8 cellular contexts compared by ENCODE assay signal in the genomic region with DNA sequence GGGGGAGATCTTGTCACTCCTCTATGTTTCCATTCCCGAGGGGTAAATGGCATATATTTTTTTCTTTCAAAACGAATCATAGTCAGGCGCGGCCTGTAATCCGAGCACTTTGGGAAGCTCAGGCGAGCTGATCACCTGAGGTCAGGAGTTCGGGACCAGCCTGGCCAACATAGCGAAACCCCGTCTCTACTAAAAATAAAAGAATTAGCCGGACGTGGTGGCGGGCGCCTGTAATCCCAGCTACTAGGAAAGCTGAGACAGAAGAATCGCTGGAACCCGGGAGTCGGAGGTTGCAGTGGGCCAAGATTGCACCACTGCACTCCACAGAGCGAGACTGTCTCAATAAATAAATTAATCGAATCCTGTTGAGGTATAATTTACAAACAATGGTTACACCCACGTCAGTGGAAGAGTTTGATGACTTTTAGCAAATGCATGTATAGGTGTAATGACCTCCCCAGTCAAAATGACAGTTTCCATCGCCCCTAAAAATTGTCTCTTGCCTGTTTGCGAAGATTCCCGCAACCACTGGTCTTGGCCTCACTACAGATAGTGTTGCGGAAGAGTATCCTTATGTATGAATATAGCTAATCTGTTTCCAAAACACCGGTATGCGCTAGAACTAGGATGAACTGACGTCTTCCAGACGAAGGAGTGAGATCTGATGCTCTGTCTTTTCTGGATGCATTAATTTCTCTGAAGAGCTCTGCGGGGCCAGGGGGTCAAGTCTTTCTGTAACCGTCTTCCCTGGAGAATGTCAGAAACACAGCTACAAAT. TPM values are rescaled to one million over a fixed set of nuclear protein-coding genes. Genes with fewer than 3 reads are reported as not detected.
DNase-seq lines count a peak whose midpoint lies in the region; ATAC-seq and TF ChIP-seq lines count a peak whose summit lies in the region.

No MANE protein-coding gene starts in this region.

- TF ChIP-seq CTCF in astrocyte of the spinal cord (IDR thresholded peaks at IDR 0.05; ENCODE audit: low read depth, low read length): no peak
- TF ChIP-seq CTCF in lower lobe of right lung (IDR thresholded peaks at IDR 0.05): no peak
- no peak for TF ChIP-seq CTCF in upper lobe of right lung (IDR thresholded peaks at IDR 0.05)

- in situ Hi-C loops in astrocyte of the spinal cord (cut with HindIII; ENCODE audit: low sequenced_read_pairs): no loop called here

- DNase-seq in activated naive CD4-positive, alpha-beta T cell (lab: John Stamatoyannopoulos, UW): no peak
- DNase-seq in astrocyte of the spinal cord (ENCODE audit: low read depth, low spot score): no peak
- DNase-seq in lower lobe of right lung: no peak
- DNase-seq in upper lobe of right lung: no peak
- DNase-seq in NCI-H1694 treated with DMSO at 0.1 percent for 48 hours (lab: John Stamatoyannopoulos, UW): no peak
- DNase-seq in NCI-H2196 (lab: John Stamatoyannopoulos, UW; ENCODE audit: unreplicated experiment): no peak

- no peak for ATAC-seq in lower lobe of right lung
- ATAC-seq in upper lobe of right lung: no peak
- no peak for ATAC-seq in HG03439 (IDR thresholded peaks at IDR 0.05; ENCODE audit: unreplicated experiment)

- no peaks in the 10 kb centered on the region for H3K9me3 Mint-ChIP-seq in activated naive CD4-positive, alpha-beta T cell treated with anti-CD3 and anti-CD28 coated beads, Interleukin-2, amount 50 U/mL, for 24 hours

- H3K36me3 ChIP-seq in lower lobe of right lung: peaks cover 17% of the 10 kb centered on the region
- peaks cover 9% of the 10 kb centered on the region for H3K36me3 ChIP-seq in upper lobe of right lung

- H3K27ac Mint-ChIP-seq in activated naive CD4-positive, alpha-beta T cell treated with anti-CD3 and anti-CD28 coated beads, Interleukin-2, amount 50 U/mL, for 24 hours: peak overlapping the region; percentile 93

- peak overlapping the region; percentile 95 for H3K4me3 Mint-ChIP-seq in activated naive CD4-positive, alpha-beta T cell treated with anti-CD3 and anti-CD28 coated beads, Interleukin-2, amount 50 U/mL, for 24 hours

- H3K4me3 ChIP-seq in astrocyte of the spinal cord (ENCODE audit: low read depth, low read length): peak overlapping the region; percentile 84
- H3K4me3 ChIP-seq in lower lobe of right lung: peak overlapping the region; percentile 85
- peak overlapping the region; percentile 93 for H3K4me3 ChIP-seq in upper lobe of right lung

- no peaks in the 10 kb centered on the region for H3K9me3 ChIP-seq in lower lobe of right lung
- no peaks in the 10 kb centered on the region for H3K9me3 ChIP-seq in upper lobe of right lung

- H3K27me3 Mint-ChIP-seq in activated naive CD4-positive, alpha-beta T cell treated with anti-CD3 and anti-CD28 coated beads, Interleukin-2, amount 50 U/mL, for 24 hours: peaks cover 14% of the 10 kb centered on the region

- H3K4me1 ChIP-seq in lower lobe of right lung (peaks cover 13% of the 10 kb centered on the region), upper lobe of right lung (peaks cover 8% of the 10 kb centered on the region)

- peaks cover 8% of the 10 kb centered on the region for H3K36me3 Mint-ChIP-seq in activated naive CD4-positive, alpha-beta T cell treated with anti-CD3 and anti-CD28 coated beads, Interleukin-2, amount 50 U/mL, for 24 hours

- intact Hi-C loops in lower lobe of right lung (cut with DNase I): no loop called here
- intact Hi-C loops in upper lobe of right lung (cut with DNase I): no loop called here

- H3K27ac ChIP-seq in lower lobe of right lung: peak overlapping the region; percentile 85
- peak overlapping the region; percentile 79 for H3K27ac ChIP-seq in upper lobe of right lung

- H3K4me1 Mint-ChIP-seq in activated naive CD4-positive, alpha-beta T cell treated with anti-CD3 and anti-CD28 coated beads, Interleukin-2, amount 50 U/mL, for 24 hours: peaks cover 41% of the 10 kb centered on the region

- peaks cover 6% of the 10 kb centered on the region for H3K27me3 ChIP-seq in lower lobe of right lung (ENCODE audit: low read depth)
- peaks cover 7% of the 10 kb centered on the region for H3K27me3 ChIP-seq in upper lobe of right lung

RNA-seq across cellular contexts. Expression of gene HEATR1, which starts 0.9 kb away (rescaled TPM):
- 24.4 TPM for total RNA-seq in lower lobe of right lung
- 23.6 TPM for total RNA-seq in upper lobe of right lung
